ENCODE assay signal across 8 cellular contexts in the genomic region with DNA sequence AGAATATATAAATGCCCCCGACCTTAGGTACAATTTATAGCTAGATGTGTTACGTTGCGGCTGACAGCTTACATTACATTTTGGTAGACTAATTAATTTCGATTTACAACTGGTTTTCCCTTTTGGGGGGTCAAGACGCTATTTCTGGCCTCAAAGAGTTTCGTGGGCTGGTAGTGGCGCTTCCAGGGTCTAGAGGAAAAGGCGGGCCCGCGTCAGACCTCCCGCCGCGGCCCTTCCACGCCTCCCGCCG. TPM values are rescaled to one million over a fixed set of nuclear protein-coding genes. Genes with fewer than 3 reads are reported as not detected.
A peak's percentile ranks its signal among the peaks of the same experiment; 100 is the strongest.
DNase-seq lines count a peak whose midpoint lies in the region; ATAC-seq and TF ChIP-seq lines count a peak whose summit lies in the region.

No MANE protein-coding gene starts in this region.

- peak overlapping the region; percentile 92 to 99 for H3K27ac Mint-ChIP-seq in natural killer cell treated with Interleukin-12 subunit alpha and Interleukin-12 subunit beta and Interleukin-15 and Interleukin-18, amount 100 ng/mL, for 72 hours

- H3K27ac ChIP-seq in KOPT-K1 (ENCODE audit: low read depth, low read length, poor library complexity, severe bottlenecking) (peak overlapping the region; percentile 81), colonic mucosa (peak overlapping the region; percentile 89)

- H3K4me3 Mint-ChIP-seq in natural killer cell treated with Interleukin-12 subunit alpha and Interleukin-12 subunit beta and Interleukin-15 and Interleukin-18, amount 100 ng/mL, for 72 hours, result peak overlapping the region; percentile 93

- peak overlapping the region; percentile 60 for H3K4me3 ChIP-seq in BE2C (ENCODE audit: low read depth, low read length)
- H3K4me3 ChIP-seq in colonic mucosa, result peak overlapping the region; percentile 73

- H3K4me1 ChIP-seq in BE2C, result no peaks in the 10 kb centered on the region
- H3K4me1 ChIP-seq in colonic mucosa, result peaks cover 3% of the 10 kb centered on the region

- DNase-seq in BE2C (no peak), colonic mucosa (no peak), GM10266 (ENCODE audit: extremely low spot score) (no peak), SKM-1 (lab: John Stamatoyannopoulos, UW; ENCODE audit: unreplicated experiment) (no peak), NCI-H1694 (lab: John Stamatoyannopoulos, UW) (no peak)
- no peak for DNase-seq in natural killer cell treated with Interleukin-12 subunit alpha and Interleukin-12 subunit beta and Interleukin-15 and Interleukin-18, amount 100 ng/mL, for 72 hours (ENCODE audit: low spot score)

- peaks cover 52 to 63% of the 10 kb centered on the region in 2 donors for H3K4me1 Mint-ChIP-seq in natural killer cell treated with Interleukin-12 subunit alpha and Interleukin-12 subunit beta and Interleukin-15 and Interleukin-18, amount 100 ng/mL, for 72 hours (ENCODE audit: low read depth in 2 of 2)

- no peaks in the 10 kb centered on the region for H3K27me3 Mint-ChIP-seq in natural killer cell treated with Interleukin-12 subunit alpha and Interleukin-12 subunit beta and Interleukin-15 and Interleukin-18, amount 100 ng/mL, for 72 hours

- H3K9ac ChIP-seq in colonic mucosa (ENCODE audit: low read depth in 2 of 2, low read length in 2 of 2), result peak overlapping the region; percentile 69 to 84

- intact Hi-C loops in colonic mucosa (cut with DNase I), result loop anchor here (5.0 kb wide), 1 partner anchor 68 kb away; no protein-coding TSS in a partner anchor

- no peaks in the 10 kb centered on the region for H3K36me3 ChIP-seq in BE2C
- H3K36me3 ChIP-seq in KOPT-K1 (ENCODE audit: insufficient read depth, low read length), result peaks cover 13% of the 10 kb centered on the region
- H3K36me3 ChIP-seq in colonic mucosa, result no peaks in the 10 kb centered on the region

- TF ChIP-seq CTCF in BE2C (IDR thresholded peaks at IDR 0.05; ENCODE audit: low read depth, low read length) (no peak), colonic mucosa (IDR thresholded peaks at IDR 0.05) (no peak), GM10266 (IDR thresholded peaks at IDR 0.05; ENCODE audit: control insufficient read depth, insufficient read depth, low read depth, missing control alignments) (no peak)

- H3K36me3 Mint-ChIP-seq in natural killer cell treated with Interleukin-12 subunit alpha and Interleukin-12 subunit beta and Interleukin-15 and Interleukin-18, amount 100 ng/mL, for 72 hours, result peaks cover 8% of the 10 kb centered on the region

- ATAC-seq in natural killer cell treated with Interleukin-12 subunit alpha and Interleukin-12 subunit beta and Interleukin-15 and Interleukin-18, amount 100 ng/mL, for 72 hours, result no peak
- no peak for ATAC-seq in GM21381 (IDR thresholded peaks at IDR 0.05; ENCODE audit: unreplicated experiment)

- H3K9me3 ChIP-seq in BE2C, result no peaks in the 10 kb centered on the region
- no peaks in the 10 kb centered on the region for H3K9me3 ChIP-seq in KOPT-K1 (ENCODE audit: insufficient read depth, low read length, poor library complexity, severe bottlenecking)
- no peaks in the 10 kb centered on the region for H3K9me3 ChIP-seq in colonic mucosa

- no peaks in the 10 kb centered on the region for H3K27me3 ChIP-seq in BE2C
- no peaks in the 10 kb centered on the region for H3K27me3 ChIP-seq in colonic mucosa

- no peaks in the 10 kb centered on the region for H3K9me3 Mint-ChIP-seq in natural killer cell treated with Interleukin-12 subunit alpha and Interleukin-12 subunit beta and Interleukin-15 and Interleukin-18, amount 100 ng/mL, for 72 hours

RNA-seq across cellular contexts. Expression of a gene that starts 0.4 kb away (rescaled TPM):
- 0.65 TPM for polyA plus RNA-seq in BE2C (2012; ENCODE audit: insufficient read depth, insufficient read length, low read depth)
- total RNA-seq in colonic mucosa, result 10 to 100 TPM; 15.1 to 17.5 TPM
- 10 to 100 TPM; 61.8 to 71.2 TPM for total RNA-seq in natural killer cell treated with Interleukin-12 subunit alpha and Interleukin-12 subunit beta and Interleukin-15 and Interleukin-18, amount 100 ng/mL, for 72 hours

RNA-seq across cellular contexts. Expression of a gene that starts 1.0 kb away (rescaled TPM):
- 7.5 TPM for polyA plus RNA-seq in BE2C (2012; ENCODE audit: insufficient read depth, insufficient read length, low read depth)
- total RNA-seq in colonic mucosa, result 10 to 100 TPM; 23.2 to 24.8 TPM
- total RNA-seq in natural killer cell treated with Interleukin-12 subunit alpha and Interleukin-12 subunit beta and Interleukin-15 and Interleukin-18, amount 100 ng/mL, for 72 hours, result 10 to 100 TPM; 19.2 to 21.8 TPM

RNA-seq across cellular contexts. Expression of a gene that starts 51.1 kb away (rescaled TPM):
- not detected for polyA plus RNA-seq in BE2C (2012; ENCODE audit: insufficient read depth, insufficient read length, low read depth)
- total RNA-seq in colonic mucosa, result under 1 TPM in 1 of 2 donors, not detected in 1; 0.32 TPM
- not detected for total RNA-seq in natural killer cell treated with Interleukin-12 subunit alpha and Interleukin-12 subunit beta and Interleukin-15 and Interleukin-18, amount 100 ng/mL, for 72 hours

RNA-seq across cellular contexts. Expression of a gene that starts 55.5 kb away (rescaled TPM):
- polyA plus RNA-seq in BE2C (2012; ENCODE audit: insufficient read depth, insufficient read length, low read depth), result 5.9 TPM
- 10 to 100 TPM; 30.4 to 35.3 TPM for total RNA-seq in colonic mucosa
- total RNA-seq in natural killer cell treated with Interleukin-12 subunit alpha and Interleukin-12 subunit beta and Interleukin-15 and Interleukin-18, amount 100 ng/mL, for 72 hours, result 10 to 100 TPM; 16.9 to 25.3 TPM
